28 cellular contexts compared by ENCODE assay signal in the genomic region with DNA sequence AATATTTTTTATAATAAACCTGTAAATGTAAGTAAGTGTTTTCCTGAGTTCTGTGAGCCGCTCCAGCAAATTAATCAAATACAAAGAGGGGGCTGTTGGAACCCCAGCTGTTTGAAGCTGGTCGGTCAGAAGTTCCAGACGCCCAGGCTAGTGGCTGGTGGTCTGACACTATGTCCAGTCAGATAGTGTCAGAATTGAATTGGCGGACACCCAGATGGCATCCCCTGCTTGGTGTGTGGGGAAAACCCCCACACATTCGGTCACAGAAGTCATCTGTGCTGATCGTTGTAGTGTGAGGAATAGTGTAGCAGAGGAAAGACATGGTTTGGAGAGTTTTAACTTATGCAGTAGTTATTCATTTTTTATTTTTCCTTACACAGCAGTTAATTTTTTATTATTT.
"Had no signal": no experiment of that assay in that cellular context is flagged by ENCODE, and none has a peak within 500 bp of the region (broad histone marks: within the 10 kb centered on the region; RNA-seq: fewer than 3 reads in every experiment).

No MANE protein-coding gene starts in this region.

- H3K27me3 ChIP-seq: breast epithelium, colonic mucosa, dorsolateral prefrontal cortex, gastrocnemius medialis, right lobe of liver, transverse colon, uterus had no signal

- H3K9ac ChIP-seq: parathyroid adenoma had no signal

- H3K36me3 ChIP-seq: breast epithelium, colonic mucosa, right lobe of liver, uterus had no signal

- H3K4me3 ChIP-seq: breast epithelium, colonic mucosa, dorsolateral prefrontal cortex, gastrocnemius medialis, right lobe of liver, transverse colon, uterus had no signal

- H3K27ac ChIP-seq: breast epithelium, colonic mucosa, gastrocnemius medialis, parathyroid adenoma, right lobe of liver, transverse colon, uterus had no signal

- FAIRE-seq: endothelial cell of umbilical vein, islet of Langerhans, TTC549 had no signal

- DNase-seq: activated CD4-positive, alpha-beta T cell treated with anti-CD3 and anti-CD28 coated beads for 36 hours; activated CD4-positive, alpha-beta T cell treated with anti-CD3 and anti-CD28 coated beads, Interleukin-2, amount 50 U/mL, for 4 hours; activated naive CD4-positive, alpha-beta T cell treated with Interleukin-2 at 50 U/mL for 16 hours; activated naive CD8-positive, alpha-beta T cell treated with anti-CD3 and anti-CD28 coated beads for 36 hours; activated T-cell treated with anti-CD3 and anti-CD28 coated beads, Interleukin-2, amount 50 U/mL, for 48 hours; colonic mucosa; dorsolateral prefrontal cortex; effector memory CD8-positive, alpha-beta T cell; gastrocnemius medialis; hypothalamus; left cardiac atrium; mesenchymal stem cell; nucleus accumbens; stimulated activated CD4-positive, alpha-beta T cell treated with anti-CD3 and anti-CD28 coated beads, Interleukin-2, amount 100 ng/mL, for 48 hours; stimulated activated CD8-positive, alpha-beta memory T cell treated with anti-CD3 and anti-CD28 coated beads, Interleukin-4, amount 100 ng/mL, for 48 hours; stimulated activated naive B cell treated with anti-CD40 and anti-IgM and Interleukin-4, amounts not matched to agents 10 μg/mL and 1 μg/mL and 100 μg/mL, for 72 hours; transverse colon; uterus had no signal

- H3K9me3 ChIP-seq: breast epithelium, colonic mucosa, gastrocnemius medialis, right lobe of liver, transverse colon, uterus had no signal

- H3K4me1 ChIP-seq: breast epithelium, colonic mucosa, gastrocnemius medialis, parathyroid adenoma, transverse colon, uterus had no signal

- ATAC-seq: activated CD4-positive, alpha-beta T cell treated with anti-CD3 and anti-CD28 coated beads for 36 hours; effector memory CD8-positive, alpha-beta T cell; esophagus mucosa; gastrocnemius medialis; left cardiac atrium; right lobe of liver; stimulated activated naive B cell treated with anti-CD40 and anti-IgM and Interleukin-4, amounts not matched to agents 10 μg/mL and 1 μg/mL and 100 μg/mL, for 72 hours had no signal

- H2AFZ ChIP-seq: parathyroid adenoma had no signal

- H3K4me3 Mint-ChIP-seq: activated CD4-positive, alpha-beta T cell treated with anti-CD3 and anti-CD28 coated beads for 36 hours; activated naive CD8-positive, alpha-beta T cell treated with anti-CD3 and anti-CD28 coated beads for 36 hours; central memory CD8-positive, alpha-beta T cell; effector memory CD8-positive, alpha-beta T cell; nephron; stimulated activated naive B cell treated with anti-CD40 and anti-IgM and Interleukin-4, amounts not matched to agents 10 μg/mL and 1 μg/mL and 100 μg/mL, for 72 hours; T-helper 2 cell treated with Interferon-gamma antibody and Interleukin-4, amounts not matched to agents 5 μg/mL and 100 μg/mL, for 36 hours had no signal

- H3K9me3 Mint-ChIP-seq: activated naive CD8-positive, alpha-beta T cell treated with anti-CD3 and anti-CD28 coated beads for 36 hours; central memory CD8-positive, alpha-beta T cell; effector memory CD8-positive, alpha-beta T cell; nephron; stimulated activated naive B cell treated with anti-CD40 and anti-IgM and Interleukin-4, amounts not matched to agents 10 μg/mL and 1 μg/mL and 100 μg/mL, for 72 hours; T-helper 2 cell treated with Interferon-gamma antibody and Interleukin-4, amounts not matched to agents 5 μg/mL and 100 μg/mL, for 36 hours had no signal

- H3K27ac Mint-ChIP-seq: activated CD4-positive, alpha-beta T cell treated with anti-CD3 and anti-CD28 coated beads for 36 hours; activated naive CD8-positive, alpha-beta T cell treated with anti-CD3 and anti-CD28 coated beads for 36 hours; effector memory CD8-positive, alpha-beta T cell; nephron; stimulated activated naive B cell treated with anti-CD40 and anti-IgM and Interleukin-4, amounts not matched to agents 10 μg/mL and 1 μg/mL and 100 μg/mL, for 72 hours; T-helper 2 cell treated with Interferon-gamma antibody and Interleukin-4, amounts not matched to agents 5 μg/mL and 100 μg/mL, for 36 hours had no signal

- H3K27me3 Mint-ChIP-seq: activated CD4-positive, alpha-beta T cell treated with anti-CD3 and anti-CD28 coated beads for 36 hours; activated naive CD8-positive, alpha-beta T cell treated with anti-CD3 and anti-CD28 coated beads for 36 hours; central memory CD8-positive, alpha-beta T cell; effector memory CD8-positive, alpha-beta T cell; stimulated activated naive B cell treated with anti-CD40 and anti-IgM and Interleukin-4, amounts not matched to agents 10 μg/mL and 1 μg/mL and 100 μg/mL, for 72 hours had no signal
